Comparison of ENCODE assay signal across 26 cellular contexts in genomic region chr1:84224905-84225304, GRCh38.
"Had no signal": no experiment of that assay in that cellular context is flagged by ENCODE, and none has a peak within 500 bp of the region (broad histone marks: within the 10 kb centered on the region; RNA-seq: fewer than 3 reads in every experiment).

No MANE protein-coding gene starts in this region.

- H3K9me3 ChIP-seq: gastrocnemius medialis, neutrophil, pancreas, right lobe of liver, testis had no signal

- H3K4me1 Mint-ChIP-seq: endodermal cell, nephron progenitor cell had no signal

- H3K36me3 ChIP-seq: gastrocnemius medialis, lower lobe of right lung, neutrophil, pancreas, right lobe of liver had no signal

- H3K4me3 ChIP-seq: dorsolateral prefrontal cortex, gastrocnemius medialis, lower lobe of right lung, pancreas, right lobe of liver, testis, tibial artery had no signal

- H3K27ac Mint-ChIP-seq: nephron progenitor cell, type B pancreatic cell had no signal

- H3K4me1 ChIP-seq: gastrocnemius medialis, lower lobe of right lung, pancreas, right lobe of liver, testis, tibial artery had no signal

- DNase-seq: cerebellar nuclear complex; dorsolateral prefrontal cortex; effector CD4-positive, alpha-beta T cell; endodermal cell; foreskin fibroblast; gastrocnemius medialis; head of caudate nucleus; left ventricle myocardium superior; lower lobe of right lung; naive B cell; nephron progenitor cell; pancreas; retina; right lobe of liver; small intestine; stimulated activated CD4-positive, alpha-beta T cell treated with anti-CD3 and anti-CD28 coated beads, Interleukin-15, amount 100 ng/mL, for 24 hours; stimulated activated CD4-positive, alpha-beta T cell treated with anti-CD3 and anti-CD28 coated beads, Interleukin-2, amount 100 ng/mL, for 48 hours; stimulated activated CD8-positive, alpha-beta memory T cell treated with anti-CD3 and anti-CD28 coated beads, Interleukin-4, amount 100 ng/mL, for 48 hours; stimulated activated naive CD4-positive, alpha-beta T cell treated with Interleukin-2 at 50 U/mL for 16 hours; substantia nigra; testis; tibial artery had no signal

- ATAC-seq: esophagus mucosa, gastrocnemius medialis, left ventricle myocardium superior, pancreas had no signal

- H3K4me3 Mint-ChIP-seq: endodermal cell, naive B cell, nephron progenitor cell, type B pancreatic cell had no signal

- H3K27ac ChIP-seq: epithelial cell of prostate, gastrocnemius medialis, lower lobe of right lung, neutrophil, pancreas, right lobe of liver, testis, tibial artery had no signal

- H3K27me3 ChIP-seq: dorsolateral prefrontal cortex, gastrocnemius medialis, neutrophil, pancreas, right lobe of liver, testis, tibial artery had no signal

- H3K27me3 Mint-ChIP-seq: naive B cell, type B pancreatic cell had no signal
